ENCODE assay signal across 1 cellular context in the genomic region with DNA sequence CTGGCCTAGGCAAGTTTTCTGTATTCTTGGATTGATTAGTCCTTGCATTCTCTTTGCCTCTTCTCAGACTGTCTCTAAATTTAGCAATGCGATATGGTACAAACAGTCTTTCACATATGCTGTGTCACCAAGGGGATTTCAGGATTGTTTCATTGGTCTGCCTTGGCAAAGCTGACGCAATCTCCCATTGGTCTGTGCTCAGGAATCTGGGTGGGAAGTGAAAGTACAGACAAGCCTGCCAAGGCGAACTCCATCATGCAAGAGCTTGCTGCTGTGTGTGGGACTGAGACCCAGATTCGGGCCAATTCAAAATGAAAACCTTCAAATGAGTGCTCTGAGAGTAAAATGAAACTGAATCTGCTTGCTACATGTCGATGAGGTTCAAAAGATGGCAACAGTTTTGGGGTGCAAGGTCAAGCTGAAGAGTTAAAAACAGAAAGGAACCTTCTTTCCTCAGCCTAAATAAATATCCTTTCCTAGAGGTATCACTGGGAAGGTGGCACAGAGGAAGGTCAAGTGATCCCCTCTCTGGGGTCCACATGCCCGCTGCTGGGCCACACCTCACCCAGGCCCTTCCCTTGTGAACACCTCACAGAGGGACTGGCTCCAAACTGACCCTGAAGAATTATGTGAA.
TF ChIP-seq lines count a peak whose summit lies in the region.

No MANE protein-coding gene starts in this region.

TF ChIP-seq in GM12878, 131 proteins besides CTCF, POLR2A, EP300 and RAD21 (continued from another document):
- no peak for TF ChIP-seq HDAC6 (IDR thresholded peaks at IDR 0.05; ENCODE audit: unreplicated experiment)
- peak; percentile 55; the same call in 1 of the 2 replicates for TF ChIP-seq BMI1 (IDR thresholded peaks at IDR 0.05; ENCODE audit: borderline replicate concordance)
- TF ChIP-seq TCF12 (IDR thresholded peaks at IDR 0.05; ENCODE audit: low read depth, low read length) = 0 out of 2 replicates have a peak, but pooled peaks have one; percentile 58
- 0 out of 2 replicates have a peak, but pooled peaks have one; percentile 33 for TF ChIP-seq CHD2 (IDR thresholded peaks at IDR 0.05; ENCODE audit: borderline replicate concordance, low read depth, low read length)
TF ChIP-seq in GM12878: peak in this region for 58.
